Comparison of ENCODE assay signal across 30 cellular contexts in genomic region chr2:183811281-183811680, GRCh38.
"Had no signal": no experiment of that assay in that cellular context is flagged by ENCODE, and none has a peak within 500 bp of the region (broad histone marks: within the 10 kb centered on the region; RNA-seq: fewer than 3 reads in every experiment).

No MANE protein-coding gene starts in this region.

- H3K9me3 ChIP-seq: adrenal gland, ascending aorta, body of pancreas, breast epithelium had no signal

- H3K27me3 ChIP-seq: adrenal gland, ascending aorta, body of pancreas, brain microvascular endothelial cell, breast epithelium, cardiac muscle cell had no signal

- H3K4me3 ChIP-seq: adrenal gland, ascending aorta, body of pancreas, breast epithelium, cardiac muscle cell had no signal

- H3K36me3 ChIP-seq: adrenal gland, ascending aorta, brain microvascular endothelial cell, breast epithelium, cardiac muscle cell had no signal

- H3K27ac ChIP-seq: adrenal gland, ascending aorta, body of pancreas, brain microvascular endothelial cell, breast epithelium, cardiac muscle cell had no signal

- H3K4me1 ChIP-seq: adrenal gland, ascending aorta, body of pancreas, breast epithelium had no signal

- DNase-seq: activated effector memory CD4-positive, alpha-beta T cell treated with anti-CD3 and anti-CD28 coated beads, Interleukin-2, amount 50 U/mL, for 16 hours; activated effector memory CD4-positive, alpha-beta T cell treated with Interleukin-2 at 50 U/mL for 16 hours; activated gamma-delta T cell; activated gamma-delta T cell treated with Interleukin-2 at 50 U/mL for 16 hours; activated naive CD4-positive, alpha-beta T cell; activated naive CD4-positive, alpha-beta T cell treated with anti-CD3 and anti-CD28 coated beads for 36 hours; activated naive CD4-positive, alpha-beta T cell treated with anti-CD3 and anti-CD28 coated beads, Interleukin-2, amount 10 ng/mL, durations not matched to agents 7 days and 5 days; activated naive CD4-positive, alpha-beta T cell treated with anti-CD3 and anti-CD28 coated beads, Interleukin-2, amount 50 U/mL, for 16 hours; activated naive CD4-positive, alpha-beta T cell treated with Interleukin-2 at 50 U/mL for 16 hours; activated naive CD8-positive, alpha-beta T cell treated with anti-CD3 and anti-CD28 coated beads for 36 hours; activated naive CD8-positive, alpha-beta T cell treated with anti-CD3 and anti-CD28 coated beads, Interleukin-2, amount 10 ng/mL, durations not matched to agents 7 days and 5 days; activated naive CD8-positive, alpha-beta T cell treated with anti-CD3 and anti-CD28 coated beads, Interleukin-2, amount 50 U/mL, for 24 hours; activated T-cell treated with anti-CD3 and anti-CD28 coated beads, Interleukin-2, amount 50 U/mL, for 1 hour; activated T-cell treated with anti-CD3 and anti-CD28 coated beads, Interleukin-2, amount 50 U/mL, for 24 hours; activated T-cell treated with anti-CD3 and anti-CD28 coated beads, Interleukin-2, amount 50 U/mL, for 4 hours; activated T-cell treated with anti-CD3 and anti-CD28 coated beads, Interleukin-2, amount 50 U/mL, for 48 hours; activated T-cell treated with anti-CD3 and anti-CD28 coated beads, Interleukin-2, amount 50 U/mL, for 72 hours; adrenal gland; amniotic stem cell; amygdala; anterior cingulate cortex; aorta; body of pancreas; brain microvascular endothelial cell; caudate nucleus; central memory CD4-positive, alpha-beta T cell; cerebellar nuclear complex had no signal
